In genomic region chr20:1281279-1282057, GRCh38 we compare ENCODE assay signal across 12 cellular contexts. TPM values are rescaled to one million over a fixed set of nuclear protein-coding genes. Genes with fewer than 3 reads are reported as not detected.
DNase-seq lines count a peak whose midpoint lies in the region; ATAC-seq, FAIRE-seq and TF ChIP-seq lines count a peak whose summit lies in the region.
"Had no signal": no experiment of that assay in that cellular context is flagged by ENCODE, and none has a peak within 500 bp of the region (broad histone marks: within the 10 kb centered on the region; RNA-seq: fewer than 3 reads in every experiment).

No MANE protein-coding gene starts in this region.

- TF ChIP-seq RAD21 in A549 (conservative IDR thresholded peaks at IDR 0.05 in 1 of 2, IDR thresholded peaks at IDR 0.05 in 1 of 2) (no peak), liver (IDR thresholded peaks at IDR 0.05) (no peak)

- H3K4me1 ChIP-seq in A549 (no peaks in the 10 kb centered on the region), liver (ENCODE audit: control insufficient read depth in 4 of 4, insufficient read depth in 4 of 4, low read length in 3 of 4) (peaks cover 0 to 6% (median 2%) of the 10 kb centered on the region in 4 donors), gastroesophageal sphincter (peaks cover 0 to 5% (median 0%) of the 10 kb centered on the region in 3 donors)

- H3K4me2 ChIP-seq in A549: no peak overlapping the region

- TF ChIP-seq CTCF in A549 (IDR thresholded peaks at IDR 0.05) (no peak), liver (IDR thresholded peaks at IDR 0.05; ENCODE audit: low read depth, low read length, missing input control) (no peak), gastroesophageal sphincter (IDR thresholded peaks at IDR 0.05) (no peak), natural killer cell (IDR thresholded peaks at IDR 0.05) (no peak)

- H3K27ac Mint-ChIP-seq in activated CD8-positive, alpha-beta T cell treated with anti-CD3 and anti-CD28 coated beads, Interleukin-2, amount 10 ng/mL, durations not matched to agents 7 days and 5 days: peak overlapping the region; percentile 18
- H3K27ac Mint-ChIP-seq in natural killer cell: no peak overlapping the region
- H3K27ac Mint-ChIP-seq: naive B cell had no signal

- no peak for DNase-seq in A549 (ENCODE audit: low read depth in 1 of 2, low spot score in 1 of 2)
- peak; percentile 75 for DNase-seq in NCI-H1436 treated with DMSO at 0.1 percent for 48 hours (lab: John Stamatoyannopoulos, UW)
- peak; percentile 18 for DNase-seq in activated CD8-positive, alpha-beta T cell treated with anti-CD3 and anti-CD28 coated beads, Interleukin-2, amount 10 ng/mL, durations not matched to agents 7 days and 5 days
- DNase-seq in natural killer cell: no peak
- no peak for DNase-seq in CD1c-positive myeloid dendritic cell (ENCODE audit: extremely low spot score)
- no peak for DNase-seq in EL
- DNase-seq: Kasumi-1, naive B cell had no signal

- no peak for ATAC-seq in A549
- no peak for ATAC-seq in activated CD8-positive, alpha-beta T cell treated with anti-CD3 and anti-CD28 coated beads, Interleukin-2, amount 10 ng/mL, durations not matched to agents 7 days and 5 days
- no peak for ATAC-seq in gastroesophageal sphincter
- ATAC-seq in natural killer cell: no peak
- ATAC-seq: SK-N-SH treated with all-trans-retinoic acid at 6 μM for 48 hours had no signal

- H3K27me3 ChIP-seq in liver (ENCODE audit: control insufficient read depth in 4 of 4, insufficient read depth in 4 of 4, low read length in 3 of 4) (no peaks in the 10 kb centered on the region), gastroesophageal sphincter (no peaks in the 10 kb centered on the region)

- H3K4me3 ChIP-seq in A549: no peak overlapping the region
- no peak overlapping the region for H3K4me3 ChIP-seq in liver (ENCODE audit: low read depth in 1 of 3, low read length in 3 of 3)
- H3K4me3 ChIP-seq in gastroesophageal sphincter: no peak overlapping the region
- H3K4me3 ChIP-seq: skin epidermis had no signal

- intact Hi-C loops in natural killer cell (cut with micrococcal nuclease): no loop called here

- H3K36me3 ChIP-seq in liver (ENCODE audit: control insufficient read depth in 4 of 4, insufficient read depth in 3 of 4, low read depth in 1 of 4, low read length in 3 of 4) (no peaks in the 10 kb centered on the region), gastroesophageal sphincter (peaks cover 0 to 7% of the 10 kb centered on the region in 2 donors)

- H3K4me1 Mint-ChIP-seq in activated CD8-positive, alpha-beta T cell treated with anti-CD3 and anti-CD28 coated beads, Interleukin-2, amount 10 ng/mL, durations not matched to agents 7 days and 5 days (ENCODE audit: low read depth): peaks cover 21% of the 10 kb centered on the region
- H3K4me1 Mint-ChIP-seq in natural killer cell: peaks cover 0 to 4% of the 10 kb centered on the region in 2 donors
- H3K4me1 Mint-ChIP-seq: naive B cell had no signal

- peaks cover 3% of the 10 kb centered on the region for H3K36me3 Mint-ChIP-seq in activated CD8-positive, alpha-beta T cell treated with anti-CD3 and anti-CD28 coated beads, Interleukin-2, amount 10 ng/mL, durations not matched to agents 7 days and 5 days (ENCODE audit: low read depth)
- H3K36me3 Mint-ChIP-seq in natural killer cell: no peaks in the 10 kb centered on the region
- H3K36me3 Mint-ChIP-seq: naive B cell had no signal

- H3K9me3 ChIP-seq in A549: no peaks in the 10 kb centered on the region
- no peaks in the 10 kb centered on the region for H3K9me3 ChIP-seq in liver (ENCODE audit: control insufficient read depth in 4 of 4, low read length in 3 of 4)
- H3K9me3 ChIP-seq in gastroesophageal sphincter: no peaks in the 10 kb centered on the region

- no peak overlapping the region for H3K27ac ChIP-seq in A549
- H3K27ac ChIP-seq in liver (ENCODE audit: low read depth in 1 of 2, low read length in 2 of 2): no peak overlapping the region
- H3K27ac ChIP-seq in gastroesophageal sphincter: peak overlapping the region in 1 of 4 donors; percentile 34
- H3K27ac ChIP-seq: skin epidermis had no signal

- H3K9me3 Mint-ChIP-seq in activated CD8-positive, alpha-beta T cell treated with anti-CD3 and anti-CD28 coated beads, Interleukin-2, amount 10 ng/mL, durations not matched to agents 7 days and 5 days (ENCODE audit: insufficient read depth): no peaks in the 10 kb centered on the region
- no peaks in the 10 kb centered on the region for H3K9me3 Mint-ChIP-seq in natural killer cell
- H3K9me3 Mint-ChIP-seq: naive B cell had no signal

- H3K4me3 Mint-ChIP-seq in activated CD8-positive, alpha-beta T cell treated with anti-CD3 and anti-CD28 coated beads, Interleukin-2, amount 10 ng/mL, durations not matched to agents 7 days and 5 days: no peak overlapping the region
- H3K4me3 Mint-ChIP-seq in natural killer cell: no peak overlapping the region
- H3K4me3 Mint-ChIP-seq: naive B cell had no signal

- WGBS in A549 (ENCODE audit: missing lambda C conversion rate): 83% methylated on average over 7 of the region's 7 CpGs
- 44% methylated on average over 7 of the region's 7 CpGs for WGBS in liver
- WGBS in gastroesophageal sphincter (ENCODE audit: low coverage in 1 of 2), 2 donors: 69 to 71% methylated on average over 6 to 7 of the region's 7 CpGs

- POLR2A ChIA-PET in A549 (lab: Yijun Ruan, JAX): no interaction called here
- POLR2A ChIA-PET in activated CD8-positive, alpha-beta T cell treated with anti-CD3 and anti-CD28 coated beads, Interleukin-2, amount 10 ng/mL, durations not matched to agents 7 days and 5 days (lab: Charles Lee): no interaction called here

- peak; percentile 51 for FAIRE-seq in A549 (lab: Jason Lieb, UNC)

- TF ChIP-seq EP300 in A549 (IDR thresholded peaks at IDR 0.05): no peak
- no peak for TF ChIP-seq EP300 in gastroesophageal sphincter (IDR thresholded peaks at IDR 0.05)

- no peak overlapping the region for H3K9ac ChIP-seq in liver (ENCODE audit: low read depth in 1 of 2, low read length in 2 of 2)

- H3K27me3 Mint-ChIP-seq in activated CD8-positive, alpha-beta T cell treated with anti-CD3 and anti-CD28 coated beads, Interleukin-2, amount 10 ng/mL, durations not matched to agents 7 days and 5 days (ENCODE audit: low read depth): no peaks in the 10 kb centered on the region
- H3K27me3 Mint-ChIP-seq in natural killer cell (ENCODE audit: low read depth in 2 of 2): peaks cover 0 to 5% of the 10 kb centered on the region in 2 donors

- TF ChIP-seq POLR2A in A549 (IDR thresholded peaks at IDR 0.05; ENCODE audit: low read length) (no peak), gastroesophageal sphincter (IDR thresholded peaks at IDR 0.05) (no peak)

- CTCF ChIA-PET in A549 (lab: Yijun Ruan, JAX): interaction anchor here (0.5 to 2.6 kb wide), 6 partner anchors 9 to 156 kb away, joined by 3 to 6 read pairs (median 4); no protein-coding TSS in a partner anchor
- CTCF ChIA-PET in activated CD8-positive, alpha-beta T cell treated with anti-CD3 and anti-CD28 coated beads, Interleukin-2, amount 10 ng/mL, durations not matched to agents 7 days and 5 days (lab: Charles Lee): interaction anchor here (0.6 to 1.1 kb wide), 2 partner anchors 8 to 463 kb away, joined by 3 to 4 read pairs; no protein-coding TSS in a partner anchor

TF ChIP-seq in A549, 52 proteins besides CTCF, POLR2A, EP300 and RAD21:
- TF ChIP-seq MAFK (IDR thresholded peaks at IDR 0.05; ENCODE audit: partially characterized antibody) (peak; percentile 28), SMC3 (IDR thresholded peaks at IDR 0.05) (no peak)
TF ChIP-seq in A549: peak in this region for 1.

TF ChIP-seq in liver, 16 proteins besides CTCF, POLR2A, EP300 and RAD21:
- TF ChIP-seq GABPA (IDR thresholded peaks at IDR 0.05 in 1 of 2, conservative IDR thresholded peaks at IDR 0.05 in 1 of 2) (no peak), FOXA1 (IDR thresholded peaks at IDR 0.05) (peak; percentile 30)

RNA-seq across cellular contexts. Expression of gene SNPH, which starts 15.4 kb away (rescaled TPM):
- polyA plus RNA-seq in A549 (2011; rRNA removed) (1.1 and 2.0 TPM in 2 replicates), A549 (2017; fragmentation: RNase III; extraction: RNeasy Plus Mini Kit Qiagen cat#74134 plus additional on column Dnase treatment) (3.6 to 5.2 TPM (median 4.6 TPM) in 3 replicates), liver (under 1 TPM; 0.04 to 0.14 TPM)
- polyA plus RNA-seq in A549 (2012; cell fraction: cytosol; rRNA removed): 1.3 and 2.0 TPM in 2 replicates
- 7.7 and 7.8 TPM in 2 replicates for polyA plus RNA-seq in A549 (2012; cell fraction: nucleus; rRNA removed)
- polyA minus RNA-seq in A549 (2011; rRNA and poly(A)+ RNA removed): 1.7 and 2.4 TPM in 2 replicates
- 1 to 10 TPM; 6.5 to 7.6 TPM for total RNA-seq in activated CD8-positive, alpha-beta T cell treated with anti-CD3 and anti-CD28 coated beads, Interleukin-2, amount 10 ng/mL, durations not matched to agents 7 days and 5 days
- total RNA-seq in liver (under 1 TPM; 0.28 to 0.50 TPM), gastroesophageal sphincter (10 to 100 TPM in 3 of 4 donors, 1 to 10 TPM in 1; 9.8 to 31.6 (median 12.5) TPM), natural killer cell (1 to 10 TPM; 3.1 to 5.9 (median 5.8) TPM)

RNA-seq across cellular contexts. Expression of gene SDCBP2, which starts 47.5 kb away (rescaled TPM):
- 0.53 and 0.58 TPM in 2 replicates for polyA plus RNA-seq in A549 (2011; rRNA removed)
- 0.40 and 0.47 TPM in 2 replicates for polyA plus RNA-seq in A549 (2012; cell fraction: cytosol; rRNA removed)
- polyA plus RNA-seq in A549 (2012; cell fraction: nucleus; rRNA removed): 0.84 and 1.4 TPM in 2 replicates
- 0.35 to 0.51 TPM (median 0.39 TPM) in 3 replicates for polyA plus RNA-seq in A549 (2017; fragmentation: RNase III; extraction: RNeasy Plus Mini Kit Qiagen cat#74134 plus additional on column Dnase treatment)
- 0.34 TPM in 1 of 2 replicates, not detected in the other for polyA minus RNA-seq in A549 (2011; rRNA and poly(A)+ RNA removed)
- 1 to 10 TPM; 1.9 to 2.0 TPM for total RNA-seq in activated CD8-positive, alpha-beta T cell treated with anti-CD3 and anti-CD28 coated beads, Interleukin-2, amount 10 ng/mL, durations not matched to agents 7 days and 5 days
- 1 to 10 TPM; 1.9 to 3.6 TPM for total RNA-seq in liver
- 1 to 10 TPM; 5.8 to 6.1 TPM for polyA plus RNA-seq in liver
- total RNA-seq in gastroesophageal sphincter: 10 to 100 TPM in 1 of 4 donors, 1 to 10 TPM in 3; 1.6 to 17.5 (median 3.5) TPM
- 1 to 10 TPM; 2.0 to 2.7 (median 2.6) TPM for total RNA-seq in natural killer cell

RNA-seq across cellular contexts. Expression of gene RAD21L1, which starts 55.6 kb away (rescaled TPM):
- not detected in 2 replicates for polyA plus RNA-seq in A549 (2011; rRNA removed)
- not detected in 2 replicates for polyA plus RNA-seq in A549 (2012; cell fraction: cytosol; rRNA removed)
- polyA plus RNA-seq in A549 (2012; cell fraction: nucleus; rRNA removed): not detected in 2 replicates
- not detected in 3 replicates for polyA plus RNA-seq in A549 (2017; fragmentation: RNase III; extraction: RNeasy Plus Mini Kit Qiagen cat#74134 plus additional on column Dnase treatment)
- polyA minus RNA-seq in A549 (2011; rRNA and poly(A)+ RNA removed): not detected in 2 replicates
- total RNA-seq in activated CD8-positive, alpha-beta T cell treated with anti-CD3 and anti-CD28 coated beads, Interleukin-2, amount 10 ng/mL, durations not matched to agents 7 days and 5 days: under 1 TPM in 1 of 2 experiments, not detected in 1; 0.18 TPM
- not detected for total RNA-seq in liver
- not detected for polyA plus RNA-seq in liver
- not detected for total RNA-seq in gastroesophageal sphincter
- total RNA-seq in natural killer cell: not detected

Comparison
In these comparisons a context has a peak if more than half of its experiments do, and no peak if none do; other contexts are left out.
1. DNase-seq: peak in NCI-H1436 treated with DMSO at 0.1 percent for 48 hours (single experiment) and activated CD8-positive, alpha-beta T cell treated with anti-CD3 and anti-CD28 coated beads, Interleukin-2, amount 10 ng/mL, durations not matched to agents 7 days and 5 days (single experiment); none in A549 (0 of 2), natural killer cell (single experiment), CD1c-positive myeloid dendritic cell (single experiment) and EL (single experiment).